30 cellular contexts compared by ENCODE assay signal in genomic region chr19:12751635-12752034, GRCh38. TPM values are rescaled to one million over a fixed set of nuclear protein-coding genes. Genes with fewer than 3 reads are reported as not detected.
DNase-seq lines count a peak whose midpoint lies in the region; ATAC-seq and TF ChIP-seq lines count a peak whose summit lies in the region.
"Had no signal": no experiment of that assay in that cellular context is flagged by ENCODE, and none has a peak within 500 bp of the region (broad histone marks: within the 10 kb centered on the region; RNA-seq: fewer than 3 reads in every experiment).

BEST2 (plus strand) TSS chr19:12751791; CDS start chr19:12752593, 802 bp downstream.

- no peak for DNase-seq in glutamatergic neuron
- DNase-seq in mucosa of descending colon, result peak in 1 of 3 donors; percentile 50
- no peak for DNase-seq in GM10248 (ENCODE audit: extremely low spot score)
- no peak for DNase-seq in activated CD4-positive, alpha-beta T cell treated with anti-CD3 and anti-CD28 coated beads for 1 hour
- DNase-seq in GOT3 (lab: John Stamatoyannopoulos, UW), result no peak
- DNase-seq: activated CD4-positive, CD25-positive, alpha-beta regulatory T cell treated with anti-CD3 and anti-CD28 coated beads, Interleukin-2, amount 50 U/mL, for 72 hours; activated T-cell treated with anti-CD3 and anti-CD28 coated beads, Interleukin-2, amount 50 U/mL, for 1 hour; amygdala; BE2C; caudate nucleus; dorsolateral prefrontal cortex; heart right ventricle; naive B cell; NCI-H2081 treated with DMSO at 0.1 percent for 48 hours; NCI-H446; occipital lobe; SHP77 treated with DMSO at 0.1 percent for 48 hours; stimulated activated CD4-positive, alpha-beta T cell treated with anti-CD3 and anti-CD28 coated beads, Interleukin-4, amount 100 ng/mL, for 4 hours had no signal

- peaks cover 17 to 23% (median 21%) of the 10 kb centered on the region in 11 experiments for H3K36me3 ChIP-seq in BLaER1 treated with 17β-estradiol and CSF1 and Interleukin-3, amounts not matched to agents 10 nM and 100 nM
- no peaks in the 10 kb centered on the region for H3K36me3 ChIP-seq in mucosa of descending colon (ENCODE audit: low read depth)

- ATAC-seq in mucosa of descending colon, result peak; percentile 44
- no peak for ATAC-seq in HG03108 (IDR thresholded peaks at IDR 0.05; ENCODE audit: unreplicated experiment)
- ATAC-seq: heart right ventricle had no signal

- H3K4me3 Mint-ChIP-seq in IgD-negative memory B cell, result no peak within 1 kb of the TSS
- H3K4me3 Mint-ChIP-seq in glutamatergic neuron (ENCODE audit: unreplicated experiment), result peak within 1 kb of the TSS; percentile 2
- H3K4me3 Mint-ChIP-seq: naive B cell; stimulated activated naive CD8-positive, alpha-beta T cell treated with anti-CD3 and anti-CD28 coated beads, Interleukin-15, Interleukin-2, amounts not matched to agents 100 ng/mL and 50 ng/mL, for 24 hours had no signal

- H3K9me3 ChIP-seq in BLaER1 treated with 17β-estradiol and CSF1 and Interleukin-3, amounts not matched to agents 10 nM and 100 nM (replicated peaks in 1 of 11), result peaks cover 12 to 22% (median 16%) of the 10 kb centered on the region in 11 experiments
- H3K9me3 ChIP-seq in mucosa of descending colon, result no peaks in the 10 kb centered on the region
- H3K9me3 ChIP-seq: BE2C had no signal

- peaks cover 5 to 12% (median 5%) of the 10 kb centered on the region in 3 donors for H3K4me1 Mint-ChIP-seq in IgD-negative memory B cell
- peaks cover 12% of the 10 kb centered on the region for H3K4me1 Mint-ChIP-seq in glutamatergic neuron (ENCODE audit: low read depth, unreplicated experiment)

- H3K27me3 ChIP-seq in BLaER1 treated with 17β-estradiol and CSF1 and Interleukin-3, amounts not matched to agents 10 nM and 100 nM, result peaks cover 0 to 12% (median 0%) of the 10 kb centered on the region in 11 experiments; a peak in 1 of 22 replicates

- no peak for TF ChIP-seq CTCF in glutamatergic neuron (IDR thresholded peaks at IDR 0.05; ENCODE audit: partially characterized antibody, unreplicated experiment)
- TF ChIP-seq CTCF in mucosa of descending colon (IDR thresholded peaks at IDR 0.05), result no peak
- no peak for TF ChIP-seq CTCF in GM10248 (IDR thresholded peaks at IDR 0.05; ENCODE audit: control extremely low read depth, extremely low read depth, low read depth, missing control alignments)

- peak within 1 kb of the TSS; percentile 92 to 99 (median 98) for H3K4me2 ChIP-seq in BLaER1 treated with 17β-estradiol and CSF1 and Interleukin-3, amounts not matched to agents 10 nM and 100 nM

- POLR2A ChIA-PET in GM10248 (lab: Yijun Ruan, JAX), result interaction anchor here (1.1 kb wide), 1 partner anchor 52 kb away, joined by 5 read pairs; no protein-coding TSS in a partner anchor

- H3K27ac Mint-ChIP-seq in IgD-negative memory B cell (peak within 1 kb of the TSS in 2 of 3 donors; percentile 11 to 56), glutamatergic neuron (ENCODE audit: unreplicated experiment) (peak within 1 kb of the TSS; percentile 7)
- H3K27ac Mint-ChIP-seq: naive B cell; stimulated activated naive CD8-positive, alpha-beta T cell treated with anti-CD3 and anti-CD28 coated beads, Interleukin-15, Interleukin-2, amounts not matched to agents 100 ng/mL and 50 ng/mL, for 24 hours had no signal

- H3K4me3 ChIP-seq in BLaER1 treated with 17β-estradiol and CSF1 and Interleukin-3, amounts not matched to agents 10 nM and 100 nM, result peak within 1 kb of the TSS in 7 of 10 experiments; percentile 38 to 53 (median 45); a peak in 7 of 20 replicates
- no peak within 1 kb of the TSS for H3K4me3 ChIP-seq in mucosa of descending colon
- H3K4me3 ChIP-seq: dorsolateral prefrontal cortex, heart right ventricle, tibial nerve had no signal

- H3K27me3 Mint-ChIP-seq in IgD-negative memory B cell (peaks cover 12% of the 10 kb centered on the region), glutamatergic neuron (ENCODE audit: unreplicated experiment) (peaks cover 15% of the 10 kb centered on the region)

- intact Hi-C loops in mucosa of descending colon (cut with DNase I, micrococcal nuclease), result no loop called here

- H3K9ac ChIP-seq in BLaER1 treated with 17β-estradiol and CSF1 and Interleukin-3, amounts not matched to agents 10 nM and 100 nM, result peak within 1 kb of the TSS in 9 of 11 experiments; percentile 54 to 76 (median 66); a peak in 15 of 22 replicates

- CTCF ChIA-PET in GM10248 (lab: Yijun Ruan, JAX), result interaction anchor here (23.7 kb wide), 1 partner anchor 11 kb away, joined by 412 read pairs; no protein-coding TSS in a partner anchor

- peak within 1 kb of the TSS in 7 of 11 experiments; percentile 56 to 73 (median 68); a peak in 9 of 22 replicates for H3K27ac ChIP-seq in BLaER1 treated with 17β-estradiol and CSF1 and Interleukin-3, amounts not matched to agents 10 nM and 100 nM
- H3K27ac ChIP-seq: dorsolateral prefrontal cortex, heart right ventricle, tibial nerve had no signal

- peaks cover 7% of the 10 kb centered on the region for H3K36me3 Mint-ChIP-seq in IgD-negative memory B cell
- peaks cover 4% of the 10 kb centered on the region for H3K36me3 Mint-ChIP-seq in glutamatergic neuron (ENCODE audit: unreplicated experiment)

- peaks cover 0 to 5% (median 0%) of the 10 kb centered on the region in 3 donors for H3K9me3 Mint-ChIP-seq in IgD-negative memory B cell
- peaks cover 3% of the 10 kb centered on the region for H3K9me3 Mint-ChIP-seq in glutamatergic neuron (ENCODE audit: unreplicated experiment)
- H3K9me3 Mint-ChIP-seq: stimulated activated naive CD8-positive, alpha-beta T cell treated with anti-CD3 and anti-CD28 coated beads, Interleukin-15, Interleukin-2, amounts not matched to agents 100 ng/mL and 50 ng/mL, for 24 hours had no signal

- H4K20me1 ChIP-seq in BLaER1 treated with 17β-estradiol and CSF1 and Interleukin-3, amounts not matched to agents 10 nM and 100 nM, result peaks cover 0 to 15% (median 0%) of the 10 kb centered on the region in 11 experiments; a peak in 2 of 22 replicates

- peaks cover 18 to 57% (median 36%) of the 10 kb centered on the region in 10 experiments for H3K4me1 ChIP-seq in BLaER1 treated with 17β-estradiol and CSF1 and Interleukin-3, amounts not matched to agents 10 nM and 100 nM
- H3K4me1 ChIP-seq in mucosa of descending colon (ENCODE audit: low read depth), result peaks cover 13% of the 10 kb centered on the region
- H3K4me1 ChIP-seq: BE2C, heart right ventricle had no signal

RNA-seq across cellular contexts. Expression of gene BEST2, which starts in this region (rescaled TPM):
- polyA plus RNA-seq in IgD-negative memory B cell, result not detected
- total RNA-seq in glutamatergic neuron (ENCODE audit: unreplicated experiment) (not detected), mucosa of descending colon (100 to 1,000 TPM in 1 of 3 donors, 10 to 100 TPM in 2; 29.0 to 167 (median 32.2) TPM)
- total RNA-seq: A673, epithelial cell of proximal tubule, fibroblast of villous mesenchyme, heart right ventricle, kidney epithelial cell, lung microvascular endothelial cell, OCI-LY7, renal cortical epithelial cell had no signal
- polyA plus RNA-seq: heart right ventricle had no signal

Comparison
In these comparisons a context has a peak if more than half of its experiments do, and no peak if none do; other contexts are left out.
1. RNA of gene BEST2 (total RNA-seq): 29.0 to 167 TPM in mucosa of descending colon; not detected in glutamatergic neuron (single experiment); every median in the first group is over 10 times any median in the second.